ENCODE assay signal across 8 cellular contexts in genomic region chr11:18634140-18635032, GRCh38. TPM values are rescaled to one million over a fixed set of nuclear protein-coding genes. Genes with fewer than 3 reads are reported as not detected.
A peak's percentile ranks its signal among the peaks of the same experiment; 100 is the strongest.
DNase-seq lines count a peak whose midpoint lies in the region; ATAC-seq and TF ChIP-seq lines count a peak whose summit lies in the region.

A gene with protein sequence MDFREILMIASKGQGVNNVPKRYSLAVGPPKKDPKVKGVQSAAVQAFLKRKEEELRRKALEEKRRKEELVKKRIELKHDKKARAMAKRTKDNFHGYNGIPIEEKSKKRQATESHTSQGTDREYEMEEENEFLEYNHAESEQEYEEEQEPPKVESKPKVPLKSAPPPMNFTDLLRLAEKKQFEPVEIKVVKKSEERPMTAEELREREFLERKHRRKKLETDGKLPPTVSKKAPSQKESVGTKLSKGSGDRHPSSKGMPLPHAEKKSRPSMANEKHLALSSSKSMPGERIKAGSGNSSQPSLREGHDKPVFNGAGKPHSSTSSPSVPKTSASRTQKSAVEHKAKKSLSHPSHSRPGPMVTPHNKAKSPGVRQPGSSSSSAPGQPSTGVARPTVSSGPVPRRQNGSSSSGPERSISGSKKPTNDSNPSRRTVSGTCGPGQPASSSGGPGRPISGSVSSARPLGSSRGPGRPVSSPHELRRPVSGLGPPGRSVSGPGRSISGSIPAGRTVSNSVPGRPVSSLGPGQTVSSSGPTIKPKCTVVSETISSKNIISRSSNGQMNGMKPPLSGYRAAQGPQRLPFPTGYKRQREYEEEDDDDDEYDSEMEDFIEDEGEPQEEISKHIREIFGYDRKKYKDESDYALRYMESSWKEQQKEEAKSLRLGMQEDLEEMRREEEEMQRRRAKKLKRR (minus strand): TSS chr11:18634342. CDS start chr11:18634257, 85 bp downstream.

- H3K4me1 Mint-ChIP-seq in CD14-positive monocyte, result peaks cover 18% of the 10 kb centered on the region

- H3K27me3 ChIP-seq in dorsolateral prefrontal cortex, result no peaks in the 10 kb centered on the region
- no peaks in the 10 kb centered on the region for H3K27me3 ChIP-seq in liver (ENCODE audit: control insufficient read depth in 4 of 4, insufficient read depth in 4 of 4, low read length in 3 of 4)

- H3K9me3 ChIP-seq in liver (ENCODE audit: control insufficient read depth in 4 of 4, low read length in 3 of 4), result no peaks in the 10 kb centered on the region

- H3K27ac Mint-ChIP-seq in CD14-positive monocyte, result peak within 1 kb of the TSS; percentile 99 to 100 (median 100)

- peak; percentile 99 for DNase-seq in CD14-positive monocyte (ENCODE audit: low spot score)
- DNase-seq in NCI-H82 (lab: John Stamatoyannopoulos, UW), result peak; percentile 98
- DNase-seq in activated CD4-positive, alpha-beta T cell treated with anti-CD3 and anti-CD28 coated beads, Interleukin-2, amount 50 U/mL, for 48 hours, result peak; percentile 97 to 98
- peak; percentile 98 to 100 (median 99) for DNase-seq in dorsolateral prefrontal cortex
- DNase-seq in stimulated activated CD4-positive, alpha-beta T cell treated with anti-CD3 and anti-CD28 coated beads, Interleukin-4, amount 100 ng/mL, for 24 hours, result peak; percentile 98

- no peaks in the 10 kb centered on the region for H3K36me3 Mint-ChIP-seq in CD14-positive monocyte

- H3K9ac ChIP-seq in liver (ENCODE audit: low read depth in 1 of 2, low read length in 2 of 2), result peak within 1 kb of the TSS; percentile 66 to 92

- TF ChIP-seq CTCF in CD14-positive monocyte (IDR thresholded peaks at IDR 0.05) (no peak), dorsolateral prefrontal cortex (IDR thresholded peaks at IDR 0.05 in 54 of 56, conservative IDR thresholded peaks at IDR 0.05 in 2 of 56; ENCODE audit: low read depth in 1 of 56, partially characterized antibody in 56 of 56) (peak in 27 of 56 donors; percentile 5 to 52 (median 30)), liver (IDR thresholded peaks at IDR 0.05; ENCODE audit: low read depth, low read length, missing input control) (peak; percentile 17)

- H3K4me1 ChIP-seq in liver (ENCODE audit: control insufficient read depth in 4 of 4, insufficient read depth in 4 of 4, low read length in 3 of 4), result peaks cover 9 to 16% (median 13%) of the 10 kb centered on the region in 4 donors

- under 1% methylated on average over 60 of the region's 60 CpGs for WGBS in liver

- H3K9me3 Mint-ChIP-seq in CD14-positive monocyte, result peaks cover 0 to 4% (median 3%) of the 10 kb centered on the region in 7 donors

- ATAC-seq in GM19397 (IDR thresholded peaks at IDR 0.05; ENCODE audit: unreplicated experiment), result peak; percentile 96
- peak; percentile 93 for ATAC-seq in HG03571 (IDR thresholded peaks at IDR 0.05; ENCODE audit: unreplicated experiment)

- H3K27ac ChIP-seq in dorsolateral prefrontal cortex, result peak within 1 kb of the TSS; percentile 28 to 98 (median 93)
- H3K27ac ChIP-seq in liver (ENCODE audit: low read depth in 1 of 2, low read length in 2 of 2), result peak within 1 kb of the TSS; percentile 77 to 88

- H3K4me3 Mint-ChIP-seq in CD14-positive monocyte, result peak within 1 kb of the TSS; percentile 94 to 97

- peaks cover 3 to 14% (median 7%) of the 10 kb centered on the region in 3 donors for H3K27me3 Mint-ChIP-seq in CD14-positive monocyte (ENCODE audit: low read depth in 3 of 3)

- TF ChIP-seq RAD21 in liver (IDR thresholded peaks at IDR 0.05), result peak; percentile 36 to 58

- peak within 1 kb of the TSS; percentile 66 to 99 (median 90) for H3K4me3 ChIP-seq in dorsolateral prefrontal cortex
- peak within 1 kb of the TSS; percentile 78 to 94 (median 88) for H3K4me3 ChIP-seq in liver (ENCODE audit: low read depth in 1 of 3, low read length in 3 of 3)

- intact Hi-C loops in CD14-positive monocyte (cut with micrococcal nuclease), result loop anchor here (5.0 to 10.0 kb wide), 7 partner anchors 47 to 310 kb away; partner anchors contain the start of genes TMEM86A (in 2 of the 2), TSG101 (in 2 of the 2), GTF2H1 (in 1 of the 2) and HPS5 (in 1 of the 2)
- intact Hi-C loops in dorsolateral prefrontal cortex (cut with DNase I), result loop anchor here (1.0 to 5.0 kb wide), 9 partner anchors 46 to 312 kb away; partner anchors contain the start of genes GTF2H1 (in 2 of the 2), HPS5 (in 2 of the 2), TMEM86A (in 2 of the 2) and UEVLD (in 2 of the 2)

- no peaks in the 10 kb centered on the region for H3K36me3 ChIP-seq in liver (ENCODE audit: control insufficient read depth in 4 of 4, insufficient read depth in 3 of 4, low read depth in 1 of 4, low read length in 3 of 4)

TF ChIP-seq in liver, 16 proteins besides CTCF, POLR2A, EP300 and RAD21:
- peak; percentile 86 for TF ChIP-seq YY1 (IDR thresholded peaks at IDR 0.05)
- TF ChIP-seq JUND (IDR thresholded peaks at IDR 0.05), result peak in 1 of 2 donors; percentile 46
- TF ChIP-seq FOXA1 (IDR thresholded peaks at IDR 0.05), result peak; percentile 28
- no peak for TF ChIP-seq ATF3 (IDR thresholded peaks at IDR 0.05)
- TF ChIP-seq MAX (IDR thresholded peaks at IDR 0.05), result peak; percentile 83
- TF ChIP-seq HNF4A (conservative IDR thresholded peaks at IDR 0.05), result peak; percentile 47 to 49
- TF ChIP-seq TAF1 (conservative IDR thresholded peaks at IDR 0.05), result peak; percentile 85
- no peak for TF ChIP-seq FOXA2 (IDR thresholded peaks at IDR 0.05)
- peak; percentile 92 to 99 for TF ChIP-seq GABPA (IDR thresholded peaks at IDR 0.05 in 1 of 2, conservative IDR thresholded peaks at IDR 0.05 in 1 of 2)
- peak; percentile 75 for TF ChIP-seq SP1 (IDR thresholded peaks at IDR 0.05)
- no peak for TF ChIP-seq HNF4G (IDR thresholded peaks at IDR 0.05)
- TF ChIP-seq RXRA (IDR thresholded peaks at IDR 0.05), result peak; percentile 36 to 43
- peak; percentile 25 for TF ChIP-seq REST (IDR thresholded peaks at IDR 0.05)
- peak; percentile 20 for TF ChIP-seq NR2F2 (IDR thresholded peaks at IDR 0.05)
- peak; percentile 96 for TF ChIP-seq ZBTB33 (IDR thresholded peaks at IDR 0.05)
- peak; percentile 89 to 93 for TF ChIP-seq EGR1 (IDR thresholded peaks at IDR 0.05; ENCODE audit: low read depth in 2 of 2)
TF ChIP-seq in liver: peak in this region for 13.

RNA-seq across cellular contexts. Expression of the gene that starts here (rescaled TPM):
- 10 to 100 TPM; 11.8 to 14.9 TPM for polyA plus RNA-seq in CD14-positive monocyte
- total RNA-seq in dorsolateral prefrontal cortex, result 10 to 100 TPM in 107 of 120 experiments, 1 to 10 TPM in 13; 7.7 to 28.7 (median 12.0) TPM
- total RNA-seq in liver, result 10 to 100 TPM in 1 of 2 donors, 1 to 10 TPM in 1; 9.9 to 11.8 TPM
- polyA plus RNA-seq in liver, result 1 to 10 TPM; 3.0 to 4.7 TPM

Comparison
In these comparisons a context has a peak if more than half of its experiments do, and no peak if none do; other contexts are left out.
1. Peak in every context shown above with its lines: DNase-seq, ATAC-seq, H3K4me3 ChIP-seq and H3K27ac ChIP-seq.